Comparison of ENCODE assay signal across 19 cellular contexts in genomic region chr9:129306318-129306973, GRCh38.
DNase-seq lines count a peak whose midpoint lies in the region; ATAC-seq and TF ChIP-seq lines count a peak whose summit lies in the region.
"Had no signal": no experiment of that assay in that cellular context is flagged by ENCODE, and none has a peak within 500 bp of the region (broad histone marks: within the 10 kb centered on the region; RNA-seq: fewer than 3 reads in every experiment).

No MANE protein-coding gene starts in this region.

- ATAC-seq in activated naive CD8-positive, alpha-beta T cell treated with anti-CD3 and anti-CD28 coated beads, Interleukin-2, amount 10 ng/mL, durations not matched to agents 7 days and 5 days (ENCODE audit: low read depth): no peak
- no peak for ATAC-seq in right lobe of liver
- ATAC-seq: naive thymus-derived CD4-positive, alpha-beta T cell had no signal

- in situ Hi-C loops in KBM-7 (cut with MboI; ENCODE audit: low pct_unique_long_range_greater_than_20kb, low sequenced_read_pairs): no loop called here

- H3K27me3 ChIP-seq in right lobe of liver: no peaks in the 10 kb centered on the region
- no peaks in the 10 kb centered on the region for H3K27me3 ChIP-seq in suprapubic skin
- H3K27me3 ChIP-seq: BLaER1, colonic mucosa, MG63 had no signal

- TF ChIP-seq CTCF in right lobe of liver (IDR thresholded peaks at IDR 0.05) (no peak), suprapubic skin (IDR thresholded peaks at IDR 0.05) (no peak)

- peaks cover 6% of the 10 kb centered on the region for H3K4me1 Mint-ChIP-seq in activated naive CD8-positive, alpha-beta T cell treated with anti-CD3 and anti-CD28 coated beads, Interleukin-2, amount 10 ng/mL, durations not matched to agents 7 days and 5 days
- H3K4me1 Mint-ChIP-seq: memory B cell had no signal

- H3K27ac Mint-ChIP-seq in activated naive CD8-positive, alpha-beta T cell treated with anti-CD3 and anti-CD28 coated beads, Interleukin-2, amount 10 ng/mL, durations not matched to agents 7 days and 5 days: no peak overlapping the region
- H3K27ac Mint-ChIP-seq: memory B cell had no signal

- intact Hi-C loops in right lobe of liver (cut with DNase I): no loop called here

- H3K4me1 ChIP-seq in right lobe of liver (no peaks in the 10 kb centered on the region), suprapubic skin (no peaks in the 10 kb centered on the region)
- H3K4me1 ChIP-seq: BLaER1, colonic mucosa had no signal

- TF ChIP-seq POLR2A in right lobe of liver (IDR thresholded peaks at IDR 0.05): no peak
- TF ChIP-seq POLR2A in suprapubic skin (IDR thresholded peaks at IDR 0.05): no peak

- H3K4me3 Mint-ChIP-seq in activated naive CD8-positive, alpha-beta T cell treated with anti-CD3 and anti-CD28 coated beads, Interleukin-2, amount 10 ng/mL, durations not matched to agents 7 days and 5 days: no peak overlapping the region
- H3K4me3 Mint-ChIP-seq: memory B cell had no signal

- peak; percentile 2 for DNase-seq in activated gamma-delta T cell treated with Interleukin-2 at 50 U/mL for 16 hours
- no peak for DNase-seq in activated gamma-delta T cell (lab: John Stamatoyannopoulos, UW)
- peak; percentile 20 for DNase-seq in activated naive CD8-positive, alpha-beta T cell treated with anti-CD3 and anti-CD28 coated beads, Interleukin-2, amount 10 ng/mL, durations not matched to agents 7 days and 5 days
- peak; percentile 10 to 35 (median 19) for DNase-seq in right lobe of liver
- peak; percentile 25 to 37 for DNase-seq in suprapubic skin (ENCODE audit: low spot score in 2 of 2)
- no peak for DNase-seq in hippocampal formation (lab: John Stamatoyannopoulos, UW)
- DNase-seq in KBM-7: no peak
- no peak for DNase-seq in stimulated activated CD4-positive, alpha-beta T cell treated with anti-CD3 and anti-CD28 coated beads, Interleukin-4, amount 100 ng/mL, for 1 hour
- DNase-seq: activated CD4-positive, alpha-beta T cell treated with anti-CD3 and anti-CD28 coated beads, Interleukin-2, amount 50 U/mL, for 48 hours; colonic mucosa; GOT3; MG63; NCI-H1436; NCI-H2107; NCI-H524 had no signal

- H3K27ac ChIP-seq in right lobe of liver (no peak overlapping the region), suprapubic skin (no peak overlapping the region)
- H3K27ac ChIP-seq: BLaER1, colonic mucosa, SK-N-MC had no signal

- H3K9me3 Mint-ChIP-seq in activated naive CD8-positive, alpha-beta T cell treated with anti-CD3 and anti-CD28 coated beads, Interleukin-2, amount 10 ng/mL, durations not matched to agents 7 days and 5 days: peaks cover 3% of the 10 kb centered on the region

- POLR2A ChIA-PET in activated naive CD8-positive, alpha-beta T cell treated with anti-CD3 and anti-CD28 coated beads, Interleukin-2, amount 10 ng/mL, durations not matched to agents 7 days and 5 days (lab: Charles Lee): interaction anchor here (1.0 to 1.3 kb wide), 2 partner anchors 15 to 128 kb away, joined by 4 to 5 read pairs; partner anchors contain the start of gene IER5L

- H3K4me3 ChIP-seq in right lobe of liver: no peak overlapping the region
- no peak overlapping the region for H3K4me3 ChIP-seq in suprapubic skin
- H3K4me3 ChIP-seq: BLaER1, colonic mucosa, MG63, SK-N-MC had no signal

- H3K36me3 Mint-ChIP-seq in activated naive CD8-positive, alpha-beta T cell treated with anti-CD3 and anti-CD28 coated beads, Interleukin-2, amount 10 ng/mL, durations not matched to agents 7 days and 5 days: peaks cover 3% of the 10 kb centered on the region

- no peaks in the 10 kb centered on the region for H3K9me3 ChIP-seq in right lobe of liver
- H3K9me3 ChIP-seq in suprapubic skin: peaks cover 4% of the 10 kb centered on the region
- H3K9me3 ChIP-seq: colonic mucosa had no signal

- H3K27me3 Mint-ChIP-seq in activated naive CD8-positive, alpha-beta T cell treated with anti-CD3 and anti-CD28 coated beads, Interleukin-2, amount 10 ng/mL, durations not matched to agents 7 days and 5 days: no peaks in the 10 kb centered on the region

- H3K36me3 ChIP-seq in right lobe of liver (no peaks in the 10 kb centered on the region), suprapubic skin (no peaks in the 10 kb centered on the region)
- H3K36me3 ChIP-seq: BLaER1, colonic mucosa, MG63 had no signal

- 82% methylated on average over 5 of the region's 13 CpGs for WGBS in right lobe of liver (ENCODE audit: insufficient coverage, low coverage, low lambda C conversion rate, missing lambda C conversion rate)
- 89% methylated on average over 13 of the region's 13 CpGs for WGBS in suprapubic skin

- no peak for TF ChIP-seq EP300 in suprapubic skin (IDR thresholded peaks at IDR 0.05)

Comparison
In these comparisons a context has a peak if more than half of its experiments do, and no peak if none do; other contexts are left out.
1. DNase-seq: peak in activated gamma-delta T cell treated with Interleukin-2 at 50 U/mL for 16 hours (single experiment), activated naive CD8-positive, alpha-beta T cell treated with anti-CD3 and anti-CD28 coated beads, Interleukin-2, amount 10 ng/mL, durations not matched to agents 7 days and 5 days (single experiment), right lobe of liver (3 of 3) and suprapubic skin (2 of 2); none in activated gamma-delta T cell (single experiment), hippocampal formation (0 of 2), KBM-7 (single experiment) and stimulated activated CD4-positive, alpha-beta T cell treated with anti-CD3 and anti-CD28 coated beads, Interleukin-4, amount 100 ng/mL, for 1 hour (single experiment).